Comparison of ENCODE assay signal across 8 cellular contexts in the genomic region with DNA sequence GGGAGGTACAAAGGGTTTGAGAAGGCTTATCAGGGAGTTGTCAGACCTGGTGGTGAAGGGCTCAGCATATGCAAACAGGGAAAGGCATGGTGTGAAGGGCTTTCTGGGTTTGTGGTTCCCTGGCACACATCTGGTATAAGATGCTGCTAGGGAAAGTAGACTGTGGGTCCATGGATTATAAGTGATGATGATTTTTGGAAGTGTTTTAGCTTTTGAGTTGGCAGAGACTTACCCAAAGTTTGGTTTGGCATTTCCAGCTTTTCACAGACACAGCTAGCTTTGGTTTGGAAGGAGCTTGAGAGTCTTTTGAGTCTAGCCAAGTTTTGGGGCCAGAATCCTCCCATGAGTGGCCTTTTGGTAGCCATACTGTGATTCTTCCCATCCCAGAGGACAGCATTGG. TPM values are rescaled to one million over a fixed set of nuclear protein-coding genes. Genes with fewer than 3 reads are reported as not detected.
DNase-seq lines count a peak whose midpoint lies in the region; ATAC-seq, FAIRE-seq and TF ChIP-seq lines count a peak whose summit lies in the region.

No MANE protein-coding gene starts in this region.

- peaks cover 6% of the 10 kb centered on the region for H3K27me3 Mint-ChIP-seq in activated T-cell treated with anti-CD3 and anti-CD28 coated beads, Interleukin-2, amount 50 U/mL, for 72 hours (ENCODE audit: low read depth)

- no peaks in the 10 kb centered on the region for H3K27me3 ChIP-seq in adipocyte (replicated peaks; ENCODE audit: control insufficient read depth, insufficient read depth, low read length)
- no peaks in the 10 kb centered on the region; a peak in 2 of 5 replicates for H3K27me3 ChIP-seq in HepG2 (ENCODE audit: control insufficient read depth in 1 of 2, insufficient read depth in 2 of 2, low read length in 2 of 2)
- no peaks in the 10 kb centered on the region for H3K27me3 ChIP-seq in tibial artery

- H3K9me3 ChIP-seq in adipocyte (ENCODE audit: control insufficient read depth, low read length) = no peaks in the 10 kb centered on the region
- no peaks in the 10 kb centered on the region for H3K9me3 ChIP-seq in HepG2 (ENCODE audit: low read length)
- H3K9me3 ChIP-seq in tibial artery = no peaks in the 10 kb centered on the region

- no peak for TF ChIP-seq RAD21 in HepG2 (CRISPR knock-in tag; IDR thresholded peaks at IDR 0.05)

- CTCF ChIA-PET in HepG2 (lab: Yijun Ruan, JAX; ENCODE audit: low intra/inter-chr PET ratio, low total read pairs) = no interaction called here

- no peaks in the 10 kb centered on the region for H3K9me3 Mint-ChIP-seq in activated T-cell treated with anti-CD3 and anti-CD28 coated beads, Interleukin-2, amount 50 U/mL, for 72 hours

- peaks cover 30% of the 10 kb centered on the region for H3K4me1 Mint-ChIP-seq in activated T-cell treated with anti-CD3 and anti-CD28 coated beads, Interleukin-2, amount 50 U/mL, for 72 hours (ENCODE audit: low read depth)

- TF ChIP-seq CTCF in HepG2 (CRISPR knock-in tag; IDR thresholded peaks at IDR 0.05) (no peak), tibial artery (IDR thresholded peaks at IDR 0.05) (no peak)

- ATAC-seq in activated T-cell treated with anti-CD3 and anti-CD28 coated beads, Interleukin-2, amount 50 U/mL, for 72 hours (replicated peaks in 1 of 2) = no peak
- ATAC-seq in HepG2 = no peak
- no peak for ATAC-seq in HG02973 (IDR thresholded peaks at IDR 0.05; ENCODE audit: unreplicated experiment)

- BruUV-seq in HepG2 (replicated peaks; lab: Mats Ljungman, UMichigan) = no TSS peak

- FAIRE-seq in HepG2 (lab: Jason Lieb, UNC) (no peak), RCC 7860 (lab: Jason Lieb, UNC) (no peak)

- DNase-seq in activated T-cell treated with anti-CD3 and anti-CD28 coated beads, Interleukin-2, amount 50 U/mL, for 72 hours = no peak
- DNase-seq in activated T-cell treated with anti-CD3 and anti-CD28 coated beads for 4 hours (no peak), adipocyte (ENCODE audit: low read depth) (no peak), HepG2 (ENCODE audit: low spot score) (no peak), tibial artery (no peak), RCC 7860 (ENCODE audit: low spot score) (no peak), COLO829 (ENCODE audit: low spot score) (no peak)

- peaks cover 22 to 27% of the 10 kb centered on the region in 2 donors for H3K36me3 Mint-ChIP-seq in activated T-cell treated with anti-CD3 and anti-CD28 coated beads, Interleukin-2, amount 50 U/mL, for 72 hours (ENCODE audit: insufficient read depth in 2 of 2)

- H3K4me3 ChIP-seq in adipocyte (ENCODE audit: low read length) = peak overlapping the region; percentile 95
- H3K4me3 ChIP-seq in HepG2 (replicated peaks in 1 of 3; ENCODE audit: insufficient read depth in 1 of 3, low read depth in 2 of 3, low read length in 3 of 3) = peak overlapping the region; percentile 91 to 99 (median 96)
- peak overlapping the region; percentile 80 to 96 for H3K4me3 ChIP-seq in tibial artery

- intact Hi-C loops in HepG2 (cut with micrococcal nuclease; ENCODE audit: unreplicated experiment) = no loop called here
- intact Hi-C loops in tibial artery (cut with DNase I; ENCODE audit: low total_unique reads) = no loop called here

- H3K36me3 ChIP-seq in adipocyte (ENCODE audit: control insufficient read depth, insufficient read depth, low read length, severe bottlenecking) (peaks cover 41% of the 10 kb centered on the region), HepG2 (replicated peaks in 1 of 2; ENCODE audit: control insufficient read depth in 1 of 2, insufficient read depth in 2 of 2, low read length in 2 of 2) (peaks cover 35 to 54% of the 10 kb centered on the region in 2 experiments), tibial artery (peaks cover 41 to 52% (median 49%) of the 10 kb centered on the region in 3 donors)

- H3K4me3 Mint-ChIP-seq in activated T-cell treated with anti-CD3 and anti-CD28 coated beads, Interleukin-2, amount 50 U/mL, for 72 hours = peak overlapping the region; percentile 91 to 95

- H3K79me2 ChIP-seq in HepG2 (ENCODE audit: insufficient read depth, low read length) = peaks cover 38% of the 10 kb centered on the region

- H3K9ac ChIP-seq in adipocyte (ENCODE audit: low read length) (peak overlapping the region; percentile 95), HepG2 (ENCODE audit: insufficient read depth, low read depth, low read length) (peak overlapping the region; percentile 85)

- no peak overlapping the region for H3K27ac ChIP-seq in HepG2 (ENCODE audit: extremely low read length, insufficient read depth, low read length)
- peak overlapping the region; percentile 94 to 95 for H3K27ac ChIP-seq in tibial artery

- H3K4me1 ChIP-seq in adipocyte (ENCODE audit: control insufficient read depth, insufficient read depth, low read length) (peaks cover 17% of the 10 kb centered on the region), HepG2 (ENCODE audit: insufficient read depth, low read length) (peaks cover 24% of the 10 kb centered on the region), tibial artery (peaks cover 4 to 35% (median 28%) of the 10 kb centered on the region in 4 donors)

- peak overlapping the region; percentile 85 for H3K27ac Mint-ChIP-seq in activated T-cell treated with anti-CD3 and anti-CD28 coated beads, Interleukin-2, amount 50 U/mL, for 72 hours

- no peak overlapping the region for H2AFZ ChIP-seq in HepG2 (ENCODE audit: low read length)

- TF ChIP-seq EP300 in HepG2 (IDR thresholded peaks at IDR 0.05; ENCODE audit: low read depth in 2 of 2, low read length in 2 of 2) (no peak), HepG2 (CRISPR knock-in tag; IDR thresholded peaks at IDR 0.05; ENCODE audit: borderline replicate concordance) (no peak)

- peaks cover 45% of the 10 kb centered on the region for H4K20me1 ChIP-seq in HepG2 (ENCODE audit: insufficient read depth, low read length)

- H3K4me2 ChIP-seq in HepG2 (ENCODE audit: low read depth, low read length) = peak overlapping the region; percentile 97

- POLR2A ChIA-PET in HepG2 (lab: Yijun Ruan, JAX) = interaction anchor here (1.6 to 3.6 kb wide), 3 partner anchors 8 to 26 kb away, joined by 4 to 59 read pairs (median 58); a partner anchor contains a TSS

- TF ChIP-seq POLR2A in HepG2 (IDR thresholded peaks at IDR 0.05; ENCODE audit: insufficient read depth in 1 of 2, low read depth in 2 of 2, low read length in 2 of 2) = peak in 1 of 2 experiments; percentile 29; a peak in 1 of 4 replicates

- in situ Hi-C loops in HepG2 (cut with HindIII; ENCODE audit: extremely low pct_ligation_motif_present, low pct_unique_long_range_greater_than_20kb) = no loop called here

RNA-seq across cellular contexts. Expression of a gene that starts 2.3 kb away (rescaled TPM):
- total RNA-seq in activated T-cell treated with anti-CD3 and anti-CD28 coated beads, Interleukin-2, amount 50 U/mL, for 72 hours = 100 to 1,000 TPM; 351 to 473 TPM
- total RNA-seq in HepG2 (2016; rRNA removed; fragmentation: Illumina TruSeq; extraction: Trizol) = 302 and 361 TPM in 2 replicates
- 29.3 and 34.8 TPM in 2 replicates for total RNA-seq in HepG2 (2016; cell fraction: cytosol; rRNA removed; fragmentation: Illumina TruSeq; extraction: Trizol; ENCODE audit: low read depth)
- 282 and 373 TPM in 2 replicates for total RNA-seq in HepG2 (2016; cell fraction: insoluble cytoplasmic fraction; rRNA removed; fragmentation: Illumina TruSeq; extraction: Trizol)
- 118 and 119 TPM in 2 replicates for total RNA-seq in HepG2 (2016; cell fraction: membrane; rRNA removed; fragmentation: Illumina TruSeq; extraction: Trizol)
- total RNA-seq in HepG2 (2016; cell fraction: nucleus; rRNA removed; fragmentation: Illumina TruSeq; extraction: Trizol) = 266 and 307 TPM in 2 replicates
- polyA plus RNA-seq in HepG2 (2011; rRNA removed) = 439 and 461 TPM in 2 replicates
- 192 and 284 TPM in 2 replicates for polyA plus RNA-seq in HepG2 (2011; cell fraction: cytosol; rRNA removed)
- polyA plus RNA-seq in HepG2 (2011; cell fraction: nucleus; rRNA removed) = 913 and 1,149 TPM in 2 replicates
- 400 and 525 TPM in 2 replicates for polyA plus RNA-seq in HepG2 (2012)
- 31.8 and 43.0 TPM in 2 replicates for polyA plus RNA-seq in HepG2 (2016; cell fraction: cytosol; fragmentation: Illumina TruSeq; extraction: Trizol; ENCODE audit: low read depth)
- polyA plus RNA-seq in HepG2 (2016; cell fraction: insoluble cytoplasmic fraction; fragmentation: Illumina TruSeq; extraction: Trizol; ENCODE audit: low read depth) = 296 and 460 TPM in 2 replicates
- polyA plus RNA-seq in HepG2 (2016; cell fraction: membrane; fragmentation: Illumina TruSeq; extraction: Trizol; ENCODE audit: low read depth) = 94.7 and 105 TPM in 2 replicates
- polyA plus RNA-seq in HepG2 (2016; cell fraction: nucleus; fragmentation: Illumina TruSeq; extraction: Trizol; ENCODE audit: insufficient read depth, low read depth) = 574 and 592 TPM in 2 replicates
- polyA minus RNA-seq in HepG2 (2011; rRNA and poly(A)+ RNA removed; ENCODE audit: low replicate concordance) = 1,983 and 2,170 TPM in 2 replicates
- 465 and 488 TPM in 2 replicates for polyA minus RNA-seq in HepG2 (2011; cell fraction: cytosol; rRNA and poly(A)+ RNA removed)
- 351 and 419 TPM in 2 replicates for polyA minus RNA-seq in HepG2 (2011; cell fraction: nucleus; rRNA and poly(A)+ RNA removed)

RNA-seq across cellular contexts. Expression of a gene that starts 8.8 kb away (rescaled TPM):
- total RNA-seq in activated T-cell treated with anti-CD3 and anti-CD28 coated beads, Interleukin-2, amount 50 U/mL, for 72 hours = 10 to 100 TPM; 80.3 to 91.8 TPM
- 55.0 and 70.9 TPM in 2 replicates for total RNA-seq in HepG2 (2016; rRNA removed; fragmentation: Illumina TruSeq; extraction: Trizol)
- 45.6 and 61.8 TPM in 2 replicates for total RNA-seq in HepG2 (2016; cell fraction: cytosol; rRNA removed; fragmentation: Illumina TruSeq; extraction: Trizol; ENCODE audit: low read depth)
- 56.2 and 72.4 TPM in 2 replicates for total RNA-seq in HepG2 (2016; cell fraction: insoluble cytoplasmic fraction; rRNA removed; fragmentation: Illumina TruSeq; extraction: Trizol)
- 35.3 and 50.0 TPM in 2 replicates for total RNA-seq in HepG2 (2016; cell fraction: membrane; rRNA removed; fragmentation: Illumina TruSeq; extraction: Trizol)
- total RNA-seq in HepG2 (2016; cell fraction: nucleus; rRNA removed; fragmentation: Illumina TruSeq; extraction: Trizol) = 22.1 and 25.7 TPM in 2 replicates
- 49.7 and 51.4 TPM in 2 replicates for polyA plus RNA-seq in HepG2 (2011; rRNA removed)
- polyA plus RNA-seq in HepG2 (2011; cell fraction: cytosol; rRNA removed) = 61.9 and 66.7 TPM in 2 replicates
- polyA plus RNA-seq in HepG2 (2011; cell fraction: nucleus; rRNA removed) = 108 and 113 TPM in 2 replicates
- polyA plus RNA-seq in HepG2 (2012) = 41.7 and 46.0 TPM in 2 replicates
- polyA plus RNA-seq in HepG2 (2016; cell fraction: cytosol; fragmentation: Illumina TruSeq; extraction: Trizol; ENCODE audit: low read depth) = 56.7 and 73.4 TPM in 2 replicates
- polyA plus RNA-seq in HepG2 (2016; cell fraction: insoluble cytoplasmic fraction; fragmentation: Illumina TruSeq; extraction: Trizol; ENCODE audit: low read depth) = 88.0 and 94.2 TPM in 2 replicates
- polyA plus RNA-seq in HepG2 (2016; cell fraction: membrane; fragmentation: Illumina TruSeq; extraction: Trizol; ENCODE audit: low read depth) = 38.7 and 48.0 TPM in 2 replicates
- polyA plus RNA-seq in HepG2 (2016; cell fraction: nucleus; fragmentation: Illumina TruSeq; extraction: Trizol; ENCODE audit: insufficient read depth, low read depth) = 55.6 and 56.2 TPM in 2 replicates
- 46.3 and 131 TPM in 2 replicates for polyA minus RNA-seq in HepG2 (2011; rRNA and poly(A)+ RNA removed; ENCODE audit: low replicate concordance)
- polyA minus RNA-seq in HepG2 (2011; cell fraction: cytosol; rRNA and poly(A)+ RNA removed) = 25.4 and 27.7 TPM in 2 replicates
- polyA minus RNA-seq in HepG2 (2011; cell fraction: nucleus; rRNA and poly(A)+ RNA removed) = 21.0 and 24.5 TPM in 2 replicates

RNA-seq across cellular contexts. Expression of a gene that starts 12.3 kb away (rescaled TPM):
- total RNA-seq in activated T-cell treated with anti-CD3 and anti-CD28 coated beads, Interleukin-2, amount 50 U/mL, for 72 hours = 100 to 1,000 TPM; 116 to 122 TPM
- 29.5 and 36.2 TPM in 2 replicates for total RNA-seq in HepG2 (2016; rRNA removed; fragmentation: Illumina TruSeq; extraction: Trizol)
- total RNA-seq in HepG2 (2016; cell fraction: cytosol; rRNA removed; fragmentation: Illumina TruSeq; extraction: Trizol; ENCODE audit: low read depth) = 14.2 and 15.5 TPM in 2 replicates
- 25.4 and 36.1 TPM in 2 replicates for total RNA-seq in HepG2 (2016; cell fraction: insoluble cytoplasmic fraction; rRNA removed; fragmentation: Illumina TruSeq; extraction: Trizol)
- 26.0 and 30.0 TPM in 2 replicates for total RNA-seq in HepG2 (2016; cell fraction: membrane; rRNA removed; fragmentation: Illumina TruSeq; extraction: Trizol)
- 14.4 and 19.6 TPM in 2 replicates for total RNA-seq in HepG2 (2016; cell fraction: nucleus; rRNA removed; fragmentation: Illumina TruSeq; extraction: Trizol)
- polyA plus RNA-seq in HepG2 (2011; rRNA removed) = 50.3 and 55.5 TPM in 2 replicates
- 32.0 and 34.7 TPM in 2 replicates for polyA plus RNA-seq in HepG2 (2011; cell fraction: cytosol; rRNA removed)
- polyA plus RNA-seq in HepG2 (2011; cell fraction: nucleus; rRNA removed) = 59.9 and 61.9 TPM in 2 replicates
- polyA plus RNA-seq in HepG2 (2012) = 47.3 and 47.7 TPM in 2 replicates
- polyA plus RNA-seq in HepG2 (2016; cell fraction: cytosol; fragmentation: Illumina TruSeq; extraction: Trizol; ENCODE audit: low read depth) = 22.8 and 27.9 TPM in 2 replicates
- polyA plus RNA-seq in HepG2 (2016; cell fraction: insoluble cytoplasmic fraction; fragmentation: Illumina TruSeq; extraction: Trizol; ENCODE audit: low read depth) = 54.2 and 62.5 TPM in 2 replicates
- 30.4 and 40.6 TPM in 2 replicates for polyA plus RNA-seq in HepG2 (2016; cell fraction: membrane; fragmentation: Illumina TruSeq; extraction: Trizol; ENCODE audit: low read depth)
- 53.2 and 66.7 TPM in 2 replicates for polyA plus RNA-seq in HepG2 (2016; cell fraction: nucleus; fragmentation: Illumina TruSeq; extraction: Trizol; ENCODE audit: insufficient read depth, low read depth)
- 39.7 and 154 TPM in 2 replicates for polyA minus RNA-seq in HepG2 (2011; rRNA and poly(A)+ RNA removed; ENCODE audit: low replicate concordance)
- polyA minus RNA-seq in HepG2 (2011; cell fraction: cytosol; rRNA and poly(A)+ RNA removed) = 26.9 and 27.3 TPM in 2 replicates
- 20.8 and 23.0 TPM in 2 replicates for polyA minus RNA-seq in HepG2 (2011; cell fraction: nucleus; rRNA and poly(A)+ RNA removed)

RNA-seq across cellular contexts. Expression of a gene that starts 26.5 kb away (rescaled TPM):
- total RNA-seq in activated T-cell treated with anti-CD3 and anti-CD28 coated beads, Interleukin-2, amount 50 U/mL, for 72 hours = 10 to 100 TPM; 10.8 to 12.1 TPM
- 2.0 and 3.7 TPM in 2 replicates for total RNA-seq in HepG2 (2016; rRNA removed; fragmentation: Illumina TruSeq; extraction: Trizol)
- 1.0 and 1.1 TPM in 2 replicates for total RNA-seq in HepG2 (2016; cell fraction: cytosol; rRNA removed; fragmentation: Illumina TruSeq; extraction: Trizol; ENCODE audit: low read depth)
- 1.9 and 3.8 TPM in 2 replicates for total RNA-seq in HepG2 (2016; cell fraction: insoluble cytoplasmic fraction; rRNA removed; fragmentation: Illumina TruSeq; extraction: Trizol)
- total RNA-seq in HepG2 (2016; cell fraction: membrane; rRNA removed; fragmentation: Illumina TruSeq; extraction: Trizol) = 2.8 TPM in 2 replicates
- total RNA-seq in HepG2 (2016; cell fraction: nucleus; rRNA removed; fragmentation: Illumina TruSeq; extraction: Trizol) = 2.7 and 3.4 TPM in 2 replicates
- 3.0 and 3.2 TPM in 2 replicates for polyA plus RNA-seq in HepG2 (2011; rRNA removed)
- polyA plus RNA-seq in HepG2 (2011; cell fraction: cytosol; rRNA removed) = 1.7 and 2.6 TPM in 2 replicates
- 10.2 and 12.2 TPM in 2 replicates for polyA plus RNA-seq in HepG2 (2011; cell fraction: nucleus; rRNA removed)
- 2.7 and 4.2 TPM in 2 replicates for polyA plus RNA-seq in HepG2 (2012)
- 0.78 and 0.83 TPM in 2 replicates for polyA plus RNA-seq in HepG2 (2016; cell fraction: cytosol; fragmentation: Illumina TruSeq; extraction: Trizol; ENCODE audit: low read depth)
- 3.5 and 3.8 TPM in 2 replicates for polyA plus RNA-seq in HepG2 (2016; cell fraction: insoluble cytoplasmic fraction; fragmentation: Illumina TruSeq; extraction: Trizol; ENCODE audit: low read depth)
- 2.0 and 2.4 TPM in 2 replicates for polyA plus RNA-seq in HepG2 (2016; cell fraction: membrane; fragmentation: Illumina TruSeq; extraction: Trizol; ENCODE audit: low read depth)
- 6.2 and 6.8 TPM in 2 replicates for polyA plus RNA-seq in HepG2 (2016; cell fraction: nucleus; fragmentation: Illumina TruSeq; extraction: Trizol; ENCODE audit: insufficient read depth, low read depth)
- 6.6 and 8.8 TPM in 2 replicates for polyA minus RNA-seq in HepG2 (2011; rRNA and poly(A)+ RNA removed; ENCODE audit: low replicate concordance)
- 2.9 and 3.8 TPM in 2 replicates for polyA minus RNA-seq in HepG2 (2011; cell fraction: cytosol; rRNA and poly(A)+ RNA removed)
- polyA minus RNA-seq in HepG2 (2011; cell fraction: nucleus; rRNA and poly(A)+ RNA removed) = 7.0 and 7.3 TPM in 2 replicates

RNA-seq across cellular contexts. Expression of a gene that starts 27.0 kb away (rescaled TPM):
- total RNA-seq in activated T-cell treated with anti-CD3 and anti-CD28 coated beads, Interleukin-2, amount 50 U/mL, for 72 hours = 10 to 100 TPM; 15.0 to 18.6 TPM
- 1.3 and 3.1 TPM in 2 replicates for total RNA-seq in HepG2 (2016; rRNA removed; fragmentation: Illumina TruSeq; extraction: Trizol)
- total RNA-seq in HepG2 (2016; cell fraction: cytosol; rRNA removed; fragmentation: Illumina TruSeq; extraction: Trizol; ENCODE audit: low read depth) = 0.97 and 1.1 TPM in 2 replicates
- 1.0 and 3.4 TPM in 2 replicates for total RNA-seq in HepG2 (2016; cell fraction: insoluble cytoplasmic fraction; rRNA removed; fragmentation: Illumina TruSeq; extraction: Trizol)
- total RNA-seq in HepG2 (2016; cell fraction: membrane; rRNA removed; fragmentation: Illumina TruSeq; extraction: Trizol) = 1.1 and 1.4 TPM in 2 replicates
- 3.8 and 4.3 TPM in 2 replicates for total RNA-seq in HepG2 (2016; cell fraction: nucleus; rRNA removed; fragmentation: Illumina TruSeq; extraction: Trizol)
- polyA plus RNA-seq in HepG2 (2011; rRNA removed) = 8.1 and 10.0 TPM in 2 replicates
- polyA plus RNA-seq in HepG2 (2011; cell fraction: cytosol; rRNA removed) = 3.4 and 6.6 TPM in 2 replicates
- 73.5 and 84.6 TPM in 2 replicates for polyA plus RNA-seq in HepG2 (2011; cell fraction: nucleus; rRNA removed)
- polyA plus RNA-seq in HepG2 (2012) = 4.8 and 6.6 TPM in 2 replicates
- 0.12 and 0.23 TPM in 2 replicates for polyA plus RNA-seq in HepG2 (2016; cell fraction: cytosol; fragmentation: Illumina TruSeq; extraction: Trizol; ENCODE audit: low read depth)
- 1.3 and 1.5 TPM in 2 replicates for polyA plus RNA-seq in HepG2 (2016; cell fraction: insoluble cytoplasmic fraction; fragmentation: Illumina TruSeq; extraction: Trizol; ENCODE audit: low read depth)
- 0.18 and 0.57 TPM in 2 replicates for polyA plus RNA-seq in HepG2 (2016; cell fraction: membrane; fragmentation: Illumina TruSeq; extraction: Trizol; ENCODE audit: low read depth)
- 15.9 and 16.0 TPM in 2 replicates for polyA plus RNA-seq in HepG2 (2016; cell fraction: nucleus; fragmentation: Illumina TruSeq; extraction: Trizol; ENCODE audit: insufficient read depth, low read depth)
- 12.8 and 32.3 TPM in 2 replicates for polyA minus RNA-seq in HepG2 (2011; rRNA and poly(A)+ RNA removed; ENCODE audit: low replicate concordance)
- 1.9 and 3.2 TPM in 2 replicates for polyA minus RNA-seq in HepG2 (2011; cell fraction: cytosol; rRNA and poly(A)+ RNA removed)
- 11.1 and 11.8 TPM in 2 replicates for polyA minus RNA-seq in HepG2 (2011; cell fraction: nucleus; rRNA and poly(A)+ RNA removed)
